Comparison of ENCODE assay signal across 12 cellular contexts in the genomic region with DNA sequence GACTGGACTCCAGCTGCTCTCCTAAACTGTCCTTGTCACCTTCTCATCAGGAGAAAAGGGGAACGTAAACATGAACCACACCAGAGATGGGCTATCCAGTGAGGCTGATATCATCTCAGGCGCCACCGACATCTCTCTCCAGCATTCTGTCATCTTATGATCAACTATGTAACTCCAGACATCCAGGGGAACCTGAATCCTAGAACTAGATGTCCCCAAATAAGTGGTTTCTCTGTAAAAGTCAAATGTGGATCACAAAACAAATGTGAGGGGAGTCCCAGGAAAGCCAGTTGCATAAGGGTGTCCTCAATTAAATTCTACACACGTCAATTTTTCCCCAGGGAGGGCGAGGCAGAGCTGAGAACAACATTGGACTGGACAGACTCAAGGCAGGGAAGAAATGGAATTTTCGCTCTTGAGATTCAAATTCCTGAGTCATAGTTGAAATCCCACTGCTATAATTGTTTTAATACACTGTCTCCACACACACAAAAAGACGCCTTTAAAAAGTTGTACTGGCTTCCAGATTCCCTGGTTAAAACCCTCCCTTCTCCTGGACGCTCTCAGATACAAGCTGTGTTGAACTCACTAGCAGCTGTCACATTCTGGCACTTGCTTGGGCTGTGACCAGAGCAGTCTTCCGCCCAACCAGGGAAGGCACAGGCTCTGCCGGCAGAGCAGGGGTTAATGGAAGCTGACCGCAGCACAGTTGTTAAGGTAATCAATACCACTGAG.
A peak's percentile ranks its signal among the peaks of the same experiment; 100 is the strongest.
DNase-seq lines count a peak whose midpoint lies in the region; TF ChIP-seq lines count a peak whose summit lies in the region.
"Had no signal": no experiment of that assay in that cellular context is flagged by ENCODE, and none has a peak within 500 bp of the region (broad histone marks: within the 10 kb centered on the region; RNA-seq: fewer than 3 reads in every experiment).

No MANE protein-coding gene starts in this region.

- H3K27me3 Mint-ChIP-seq in MCF 10A (ENCODE audit: insufficient read depth, unreplicated experiment): no peaks in the 10 kb centered on the region
- H3K27me3 Mint-ChIP-seq in activated naive CD4-positive, alpha-beta T cell treated with anti-CD3 and anti-CD28 coated beads, Interleukin-2, amount 10 ng/mL, durations not matched to agents 7 days and 5 days: no peaks in the 10 kb centered on the region

- WGBS in mammary epithelial cell (ENCODE audit: low coverage, missing lambda C conversion rate): 93% methylated on average over 9 of the region's 11 CpGs

- H3K9me3 ChIP-seq in mammary epithelial cell (replicated peaks; ENCODE audit: insufficient read depth, low read length) (no peaks in the 10 kb centered on the region), osteoblast (ENCODE audit: low read depth, low read length) (no peaks in the 10 kb centered on the region)

- H3K36me3 Mint-ChIP-seq in MCF 10A (ENCODE audit: insufficient read depth, unreplicated experiment): peaks cover 5% of the 10 kb centered on the region
- no peaks in the 10 kb centered on the region for H3K36me3 Mint-ChIP-seq in activated naive CD4-positive, alpha-beta T cell treated with anti-CD3 and anti-CD28 coated beads, Interleukin-2, amount 10 ng/mL, durations not matched to agents 7 days and 5 days

- BruUV-seq in MCF 10A (replicated peaks; lab: Mats Ljungman, UMichigan) (no TSS peak), mammary epithelial cell (replicated peaks; lab: Mats Ljungman, UMichigan) (no TSS peak)

- peak overlapping the region; percentile 78 for H3K27ac Mint-ChIP-seq in MCF 10A (ENCODE audit: low read depth, unreplicated experiment)
- H3K27ac Mint-ChIP-seq in activated naive CD4-positive, alpha-beta T cell treated with anti-CD3 and anti-CD28 coated beads, Interleukin-2, amount 10 ng/mL, durations not matched to agents 7 days and 5 days: no peak overlapping the region

- no peaks in the 10 kb centered on the region for H3K36me3 ChIP-seq in mammary epithelial cell (ENCODE audit: insufficient read depth, low read length)
- no peaks in the 10 kb centered on the region for H3K36me3 ChIP-seq in osteoblast (ENCODE audit: insufficient read depth, low read length)

- CTCF ChIA-PET in MCF 10A (lab: Yijun Ruan, JAX) (interaction anchor here (0.6 to 1.2 kb wide), 7 partner anchors 10 to 407 kb away, joined by 3 to 7 read pairs (median 3); no protein-coding TSS in a partner anchor), mammary epithelial cell (lab: Charles Lee; ENCODE audit: low non-redundant PET) (no interaction called here)
- CTCF ChIA-PET in activated naive CD4-positive, alpha-beta T cell treated with anti-CD3 and anti-CD28 coated beads, Interleukin-2, amount 10 ng/mL, durations not matched to agents 7 days and 5 days (lab: Charles Lee): interaction anchor here (0.6 kb wide), 1 partner anchor 1586 kb away, joined by 3 read pairs; no protein-coding TSS in a partner anchor

- dilution Hi-C loops in mammary epithelial cell (cut with HindIII; ENCODE audit: low sequenced_read_pairs): no loop called here

- no peak overlapping the region for H2AFZ ChIP-seq in mammary epithelial cell (ENCODE audit: low read depth, low read length)
- no peak overlapping the region for H2AFZ ChIP-seq in osteoblast (ENCODE audit: low read length)

- H3K4me1 ChIP-seq in mammary epithelial cell (ENCODE audit: insufficient read depth, low read length) (peaks cover 38% of the 10 kb centered on the region), osteoblast (ENCODE audit: insufficient read depth, low read length) (peaks cover 32% of the 10 kb centered on the region)

- H3K4me2 ChIP-seq in mammary epithelial cell (ENCODE audit: insufficient read depth, low read depth, low read length) (no peak overlapping the region), osteoblast (ENCODE audit: insufficient read depth, low read length) (peak overlapping the region; percentile 62)

- in situ Hi-C loops in mammary epithelial cell (cut with MboI; ENCODE audit: low sequenced_read_pairs in 2 of 2): no loop called here

- H3K4me1 Mint-ChIP-seq in MCF 10A (ENCODE audit: insufficient read depth, unreplicated experiment): peaks cover 41% of the 10 kb centered on the region
- H3K4me1 Mint-ChIP-seq in activated naive CD4-positive, alpha-beta T cell treated with anti-CD3 and anti-CD28 coated beads, Interleukin-2, amount 10 ng/mL, durations not matched to agents 7 days and 5 days: no peaks in the 10 kb centered on the region

- DNase-seq in MCF 10A (ENCODE audit: unreplicated experiment) (peak; percentile 34), mammary epithelial cell (no peak), fibroblast of the conjunctiva (ENCODE audit: low read depth) (peak; percentile 77), osteoblast (ENCODE audit: insufficient read length, low spot score, missing footprints) (peak; percentile 74), NCI-H510A (lab: John Stamatoyannopoulos, UW) (no peak), NCI-H2029 treated with DMSO at 0.1 percent for 48 hours (lab: John Stamatoyannopoulos, UW) (no peak)
- DNase-seq in activated naive CD4-positive, alpha-beta T cell treated with anti-CD3 and anti-CD28 coated beads, Interleukin-2, amount 10 ng/mL, durations not matched to agents 7 days and 5 days: no peak
- DNase-seq in stimulated activated CD4-positive, alpha-beta T cell treated with anti-CD3 and anti-CD28 coated beads, Interleukin-4, amount 100 ng/mL, for 24 hours: no peak
- DNase-seq: activated gamma-delta T cell, AML-193, erythroblast, NCI-H526 treated with DMSO at 0.1 percent for 48 hours had no signal

- H3K4me3 ChIP-seq in mammary epithelial cell (replicated peaks in 1 of 3; ENCODE audit: insufficient read depth in 1 of 3, low read depth in 2 of 3, low read length in 3 of 3) (no peak overlapping the region), osteoblast (ENCODE audit: insufficient read depth, low read length) (no peak overlapping the region)

- POLR2A ChIA-PET in MCF 10A (lab: Yijun Ruan, JAX): interaction anchor here (1.5 to 1.6 kb wide), 3 partner anchors 14 to 151 kb away, joined by 3 to 4 read pairs (median 4); no protein-coding TSS in a partner anchor

- no peak overlapping the region for H3K4me3 Mint-ChIP-seq in MCF 10A (ENCODE audit: unreplicated experiment)
- H3K4me3 Mint-ChIP-seq in activated naive CD4-positive, alpha-beta T cell treated with anti-CD3 and anti-CD28 coated beads, Interleukin-2, amount 10 ng/mL, durations not matched to agents 7 days and 5 days: no peak overlapping the region

- H3K79me2 ChIP-seq in mammary epithelial cell (ENCODE audit: insufficient read depth, low read length) (peaks cover 73% of the 10 kb centered on the region), osteoblast (ENCODE audit: insufficient read depth, low read length) (peaks cover 85% of the 10 kb centered on the region)

- TF ChIP-seq CTCF in MCF 10A (IDR thresholded peaks at IDR 0.05; ENCODE audit: unreplicated experiment) (no peak), mammary epithelial cell (conservative IDR thresholded peaks at IDR 0.05 in 1 of 2, IDR thresholded peaks at IDR 0.05 in 1 of 2; ENCODE audit: extremely low read depth in 1 of 2, insufficient read depth in 1 of 2, low read depth in 1 of 2, low read length in 2 of 2) (no peak), osteoblast (IDR thresholded peaks at IDR 0.05; ENCODE audit: extremely low read depth, low read depth, low read length) (no peak)

- intact Hi-C loops in MCF 10A (cut with micrococcal nuclease) (loop anchor here (5.0 to 10.0 kb wide), 2 partner anchors 108 to 189 kb away; no protein-coding TSS in a partner anchor), mammary epithelial cell (cut with micrococcal nuclease) (loop anchor here (5.0 kb wide), 1 partner anchor 153 kb away; no protein-coding TSS in a partner anchor)

- no peaks in the 10 kb centered on the region for H3K9me3 Mint-ChIP-seq in MCF 10A (ENCODE audit: unreplicated experiment)
- H3K9me3 Mint-ChIP-seq in activated naive CD4-positive, alpha-beta T cell treated with anti-CD3 and anti-CD28 coated beads, Interleukin-2, amount 10 ng/mL, durations not matched to agents 7 days and 5 days: no peaks in the 10 kb centered on the region

- H3K27me3 ChIP-seq in mammary epithelial cell (ENCODE audit: insufficient read depth, low read length) (no peaks in the 10 kb centered on the region), osteoblast (ENCODE audit: insufficient read depth, low read length) (no peaks in the 10 kb centered on the region)

- no peak overlapping the region for H3K9ac ChIP-seq in mammary epithelial cell (ENCODE audit: insufficient read depth, low read length)

- H4K20me1 ChIP-seq in mammary epithelial cell (ENCODE audit: insufficient read depth, low read length) (no peaks in the 10 kb centered on the region), osteoblast (ENCODE audit: insufficient read depth, low read length) (peaks cover 36% of the 10 kb centered on the region)

- H3K27ac ChIP-seq in mammary epithelial cell (ENCODE audit: insufficient read depth, low read depth, low read length) (no peak overlapping the region), osteoblast (ENCODE audit: low read depth, low read length) (peak overlapping the region; percentile 66)

Comparison
In these comparisons a context has a peak if more than half of its experiments do, and no peak if none do; other contexts are left out.
1. DNase-seq: peak in MCF 10A (single experiment), fibroblast of the conjunctiva (single experiment) and osteoblast (single experiment); none in mammary epithelial cell (single experiment), NCI-H510A (single experiment), NCI-H2029 treated with DMSO at 0.1 percent for 48 hours (single experiment), activated naive CD4-positive, alpha-beta T cell treated with anti-CD3 and anti-CD28 coated beads, Interleukin-2, amount 10 ng/mL, durations not matched to agents 7 days and 5 days (single experiment) and stimulated activated CD4-positive, alpha-beta T cell treated with anti-CD3 and anti-CD28 coated beads, Interleukin-4, amount 100 ng/mL, for 24 hours (single experiment).